ENCODE assay signal across 1 cellular context in genomic region chr1:195200772-195201171, GRCh38.
TF ChIP-seq lines count a peak whose summit lies in the region.

No MANE protein-coding gene starts in this region.

TF ChIP-seq in IMR-90, 13 proteins besides CTCF, POLR2A, EP300 and RAD21 (continued from another document):
- no peak for TF ChIP-seq ELK1 (IDR thresholded peaks at IDR 0.05; ENCODE audit: borderline replicate concordance, low read depth, low read length)
- TF ChIP-seq NFE2L2 (IDR thresholded peaks at IDR 0.05; ENCODE audit: low read depth, low read length), result no peak
